1 cellular context compared by ENCODE assay signal in the genomic region with DNA sequence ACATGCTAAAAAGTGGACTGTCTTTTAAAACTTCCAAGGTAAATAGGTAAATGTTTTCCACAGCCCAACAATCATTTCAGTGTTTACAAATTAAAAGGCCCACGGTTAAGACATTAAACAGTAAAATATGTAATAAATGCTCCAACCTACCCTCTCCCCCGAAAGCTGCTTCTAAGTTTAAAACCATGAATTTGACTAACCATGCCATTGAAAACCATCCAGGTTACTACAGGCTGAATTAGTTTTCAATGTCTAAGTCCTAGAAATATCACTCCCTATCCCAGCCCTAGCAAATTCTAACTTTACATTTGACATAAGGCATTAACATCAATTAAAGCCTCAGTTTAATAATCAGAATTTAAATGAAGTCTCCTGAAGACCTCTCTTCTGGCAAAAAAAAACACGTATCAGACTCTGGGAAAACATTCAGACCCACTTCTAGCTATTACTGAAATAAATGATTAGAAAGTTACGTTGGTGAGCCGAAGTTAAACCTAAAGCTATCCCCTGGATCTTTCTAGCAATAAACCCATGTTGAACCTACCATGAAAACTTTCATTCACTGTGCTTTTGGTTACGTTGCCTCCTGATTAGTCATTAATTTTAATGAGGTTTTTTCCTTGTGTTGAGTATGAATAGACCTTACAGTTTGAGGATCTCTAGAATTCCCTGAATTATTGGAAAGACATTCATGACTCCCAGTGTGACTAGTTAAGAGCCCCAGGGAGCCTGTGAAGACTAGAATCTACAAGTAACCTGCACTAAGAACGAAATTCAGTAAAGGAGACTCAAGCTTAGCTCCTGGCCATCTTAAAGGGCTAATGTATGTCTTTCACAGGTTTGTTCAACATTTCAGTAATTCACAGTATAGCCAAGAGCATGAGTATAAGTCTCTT.
TF ChIP-seq lines count a peak whose summit lies in the region.

No MANE protein-coding gene starts in this region.

TF ChIP-seq in WTC11, 78 proteins besides CTCF, POLR2A, EP300 and RAD21 (continued from another document):
- no peak for TF ChIP-seq NFYB (CRISPR knock-in tag; conservative IDR thresholded peaks at IDR 0.05; ENCODE audit: low read depth)
- TF ChIP-seq, protein P1, sequence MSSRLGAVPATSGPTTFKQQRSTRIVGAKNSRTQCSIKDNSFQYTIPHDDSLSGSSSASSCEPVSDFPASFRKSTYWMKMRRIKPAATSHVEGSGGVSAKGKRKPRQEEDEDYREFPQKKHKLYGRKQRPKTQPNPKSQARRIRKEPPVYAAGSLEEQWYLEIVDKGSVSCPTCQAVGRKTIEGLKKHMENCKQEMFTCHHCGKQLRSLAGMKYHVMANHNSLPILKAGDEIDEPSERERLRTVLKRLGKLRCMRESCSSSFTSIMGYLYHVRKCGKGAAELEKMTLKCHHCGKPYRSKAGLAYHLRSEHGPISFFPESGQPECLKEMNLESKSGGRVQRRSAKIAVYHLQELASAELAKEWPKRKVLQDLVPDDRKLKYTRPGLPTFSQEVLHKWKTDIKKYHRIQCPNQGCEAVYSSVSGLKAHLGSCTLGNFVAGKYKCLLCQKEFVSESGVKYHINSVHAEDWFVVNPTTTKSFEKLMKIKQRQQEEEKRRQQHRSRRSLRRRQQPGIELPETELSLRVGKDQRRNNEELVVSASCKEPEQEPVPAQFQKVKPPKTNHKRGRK (CRISPR knock-in tag; IDR thresholded peaks at IDR 0.05; ENCODE audit: borderline replicate concordance) = no peak
- TF ChIP-seq, protein P2, sequence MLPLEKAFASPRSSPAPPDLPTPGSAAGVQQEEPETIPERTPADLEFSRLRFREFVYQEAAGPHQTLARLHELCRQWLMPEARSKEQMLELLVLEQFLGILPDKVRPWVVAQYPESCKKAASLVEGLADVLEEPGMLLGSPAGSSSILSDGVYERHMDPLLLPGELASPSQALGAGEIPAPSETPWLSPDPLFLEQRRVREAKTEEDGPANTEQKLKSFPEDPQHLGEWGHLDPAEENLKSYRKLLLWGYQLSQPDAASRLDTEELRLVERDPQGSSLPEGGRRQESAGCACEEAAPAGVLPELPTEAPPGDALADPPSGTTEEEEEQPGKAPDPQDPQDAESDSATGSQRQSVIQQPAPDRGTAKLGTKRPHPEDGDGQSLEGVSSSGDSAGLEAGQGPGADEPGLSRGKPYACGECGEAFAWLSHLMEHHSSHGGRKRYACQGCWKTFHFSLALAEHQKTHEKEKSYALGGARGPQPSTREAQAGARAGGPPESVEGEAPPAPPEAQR (CRISPR knock-in tag; IDR thresholded peaks at IDR 0.05) = no peak
- TF ChIP-seq, protein P3, sequence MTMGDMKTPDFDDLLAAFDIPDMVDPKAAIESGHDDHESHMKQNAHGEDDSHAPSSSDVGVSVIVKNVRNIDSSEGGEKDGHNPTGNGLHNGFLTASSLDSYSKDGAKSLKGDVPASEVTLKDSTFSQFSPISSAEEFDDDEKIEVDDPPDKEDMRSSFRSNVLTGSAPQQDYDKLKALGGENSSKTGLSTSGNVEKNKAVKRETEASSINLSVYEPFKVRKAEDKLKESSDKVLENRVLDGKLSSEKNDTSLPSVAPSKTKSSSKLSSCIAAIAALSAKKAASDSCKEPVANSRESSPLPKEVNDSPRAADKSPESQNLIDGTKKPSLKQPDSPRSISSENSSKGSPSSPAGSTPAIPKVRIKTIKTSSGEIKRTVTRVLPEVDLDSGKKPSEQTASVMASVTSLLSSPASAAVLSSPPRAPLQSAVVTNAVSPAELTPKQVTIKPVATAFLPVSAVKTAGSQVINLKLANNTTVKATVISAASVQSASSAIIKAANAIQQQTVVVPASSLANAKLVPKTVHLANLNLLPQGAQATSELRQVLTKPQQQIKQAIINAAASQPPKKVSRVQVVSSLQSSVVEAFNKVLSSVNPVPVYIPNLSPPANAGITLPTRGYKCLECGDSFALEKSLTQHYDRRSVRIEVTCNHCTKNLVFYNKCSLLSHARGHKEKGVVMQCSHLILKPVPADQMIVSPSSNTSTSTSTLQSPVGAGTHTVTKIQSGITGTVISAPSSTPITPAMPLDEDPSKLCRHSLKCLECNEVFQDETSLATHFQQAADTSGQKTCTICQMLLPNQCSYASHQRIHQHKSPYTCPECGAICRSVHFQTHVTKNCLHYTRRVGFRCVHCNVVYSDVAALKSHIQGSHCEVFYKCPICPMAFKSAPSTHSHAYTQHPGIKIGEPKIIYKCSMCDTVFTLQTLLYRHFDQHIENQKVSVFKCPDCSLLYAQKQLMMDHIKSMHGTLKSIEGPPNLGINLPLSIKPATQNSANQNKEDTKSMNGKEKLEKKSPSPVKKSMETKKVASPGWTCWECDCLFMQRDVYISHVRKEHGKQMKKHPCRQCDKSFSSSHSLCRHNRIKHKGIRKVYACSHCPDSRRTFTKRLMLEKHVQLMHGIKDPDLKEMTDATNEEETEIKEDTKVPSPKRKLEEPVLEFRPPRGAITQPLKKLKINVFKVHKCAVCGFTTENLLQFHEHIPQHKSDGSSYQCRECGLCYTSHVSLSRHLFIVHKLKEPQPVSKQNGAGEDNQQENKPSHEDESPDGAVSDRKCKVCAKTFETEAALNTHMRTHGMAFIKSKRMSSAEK (CRISPR knock-in tag; IDR thresholded peaks at IDR 0.05; ENCODE audit: borderline replicate concordance) = peak; percentile 60; the same call in 1 of the 2 replicates
